8 cellular contexts compared by ENCODE assay signal in the genomic region with DNA sequence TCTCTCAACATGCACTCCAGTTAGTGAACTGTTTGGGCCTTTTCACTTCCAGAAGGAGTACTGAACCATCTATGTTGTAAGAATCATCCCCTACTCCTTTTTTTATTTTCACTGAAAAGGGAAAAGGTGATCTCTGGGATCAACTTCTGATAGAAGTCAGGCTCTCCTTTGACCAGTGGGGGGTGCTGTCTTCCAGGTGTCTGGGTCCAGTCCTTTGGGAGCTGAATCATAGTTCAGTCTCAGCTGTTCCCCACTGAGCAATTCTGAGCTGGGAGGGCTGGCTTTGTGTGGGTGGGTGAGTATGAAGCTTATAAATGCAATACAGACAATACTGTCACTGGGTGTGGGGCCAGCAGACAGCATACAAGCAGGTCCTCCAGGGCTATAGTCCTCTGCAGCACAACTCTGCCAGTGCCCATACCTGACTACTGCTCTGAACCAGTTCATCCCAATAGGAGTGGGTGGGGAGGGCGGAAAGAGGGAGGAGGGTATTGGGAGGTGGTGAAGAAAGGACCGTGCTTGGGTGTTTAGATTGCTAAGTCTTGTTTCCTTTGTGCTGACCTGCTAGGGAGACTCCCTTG. TPM values are rescaled to one million over a fixed set of nuclear protein-coding genes. Genes with fewer than 3 reads are reported as not detected.
DNase-seq lines count a peak whose midpoint lies in the region; ATAC-seq and TF ChIP-seq lines count a peak whose summit lies in the region.

No MANE protein-coding gene starts in this region.

- no peaks in the 10 kb centered on the region for H3K36me3 Mint-ChIP-seq in progenitor cell of endocrine pancreas (ENCODE audit: insufficient read depth)

- peaks cover 2% of the 10 kb centered on the region for H3K27me3 Mint-ChIP-seq in progenitor cell of endocrine pancreas

- peak; percentile 19 for DNase-seq in activated gamma-delta T cell treated with anti-CD3 and anti-CD28 coated beads, Interleukin-2, amount 50 U/mL, for 16 hours (ENCODE audit: low read depth)
- no peak for DNase-seq in activated gamma-delta T cell treated with Interleukin-2 at 50 U/mL for 16 hours
- peak; percentile 41 for DNase-seq in NCI-H2171 treated with DMSO at 0.1 percent for 48 hours (lab: John Stamatoyannopoulos, UW)
- peak; percentile 75 for DNase-seq in activated T-cell treated with anti-CD3 and anti-CD28 coated beads for 24 hours (ENCODE audit: low read depth)
- DNase-seq in fibroblast of peridontal ligament (ENCODE audit: extremely low read depth): peak; percentile 75
- DNase-seq in progenitor cell of endocrine pancreas (ENCODE audit: low spot score, unreplicated experiment): no peak

- TF ChIP-seq CTCF in progenitor cell of endocrine pancreas (IDR thresholded peaks at IDR 0.05; ENCODE audit: unreplicated experiment): peak; percentile 57

- H3K9me3 Mint-ChIP-seq in progenitor cell of endocrine pancreas (ENCODE audit: low read depth): no peaks in the 10 kb centered on the region

- no peak for TF ChIP-seq POLR2A in GM18505 (IDR thresholded peaks at IDR 0.05; ENCODE audit: borderline replicate concordance, extremely low read depth, insufficient read depth, insufficient read length)

- no peak overlapping the region for H3K27ac Mint-ChIP-seq in progenitor cell of endocrine pancreas

- no peak for ATAC-seq in GM18505 (IDR thresholded peaks at IDR 0.05; ENCODE audit: unreplicated experiment)
- no peak for ATAC-seq in GM18502 (IDR thresholded peaks at IDR 0.05; ENCODE audit: poor library complexity, unreplicated experiment)

- peaks cover 8% of the 10 kb centered on the region for H3K4me1 Mint-ChIP-seq in progenitor cell of endocrine pancreas (ENCODE audit: low read depth)

- H3K4me3 Mint-ChIP-seq in progenitor cell of endocrine pancreas (ENCODE audit: low read depth): no peak overlapping the region

RNA-seq across cellular contexts. Expression of a gene that starts 12.5 kb away (rescaled TPM):
- total RNA-seq in progenitor cell of endocrine pancreas: 135 TPM in 2 replicates

RNA-seq across cellular contexts. Expression of a gene that starts 48.1 kb away (rescaled TPM):
- total RNA-seq in progenitor cell of endocrine pancreas: 33.7 and 38.7 TPM in 2 replicates

Comparison
In these comparisons a context has a peak if more than half of its experiments do, and no peak if none do; other contexts are left out.
1. DNase-seq: peak in activated gamma-delta T cell treated with anti-CD3 and anti-CD28 coated beads, Interleukin-2, amount 50 U/mL, for 16 hours (single experiment), NCI-H2171 treated with DMSO at 0.1 percent for 48 hours (single experiment), activated T-cell treated with anti-CD3 and anti-CD28 coated beads for 24 hours (single experiment) and fibroblast of peridontal ligament (single experiment); none in activated gamma-delta T cell treated with Interleukin-2 at 50 U/mL for 16 hours (single experiment) and progenitor cell of endocrine pancreas (single experiment).